Comparison of ENCODE assay signal across 21 cellular contexts in genomic region chr5:95244479-95244878, GRCh38. TPM values are rescaled to one million over a fixed set of nuclear protein-coding genes. Genes with fewer than 3 reads are reported as not detected.
DNase-seq lines count a peak whose midpoint lies in the region; ATAC-seq and TF ChIP-seq lines count a peak whose summit lies in the region.
"Had no signal": no experiment of that assay in that cellular context is flagged by ENCODE, and none has a peak within 500 bp of the region (broad histone marks: within the 10 kb centered on the region; RNA-seq: fewer than 3 reads in every experiment).

No MANE protein-coding gene starts in this region.

- in situ Hi-C loops in HAP-1 (cut with MboI; ENCODE audit: low sequenced_read_pairs), result no loop called here

- H3K9me3 ChIP-seq in WERI-Rb-1 (ENCODE audit: severe bottlenecking), result no peaks in the 10 kb centered on the region
- no peaks in the 10 kb centered on the region for H3K9me3 ChIP-seq in HAP-1
- no peaks in the 10 kb centered on the region for H3K9me3 ChIP-seq in breast epithelium
- H3K9me3 ChIP-seq: BLaER1, SJCRH30 had no signal

- no peak for TF ChIP-seq POLR2A in breast epithelium (IDR thresholded peaks at IDR 0.05)

- H3K27ac ChIP-seq in WERI-Rb-1 (0 out of 2 replicates have a peak overlapping the region, but pooled peaks have one; percentile 13), breast epithelium (no peak overlapping the region)
- H3K27ac ChIP-seq: BLaER1, PC-9, RWPE1, SJCRH30 had no signal

- TF ChIP-seq CTCF in WERI-Rb-1 (IDR thresholded peaks at IDR 0.05; ENCODE audit: low read depth, low read length), result 0 out of 2 replicates have a peak, but pooled peaks have one; percentile 20
- no peak for TF ChIP-seq CTCF in breast epithelium (IDR thresholded peaks at IDR 0.05)

- H3K36me3 ChIP-seq in WERI-Rb-1, result no peaks in the 10 kb centered on the region
- no peaks in the 10 kb centered on the region for H3K36me3 ChIP-seq in HAP-1 (replicated peaks)
- H3K36me3 ChIP-seq in breast epithelium, result no peaks in the 10 kb centered on the region
- H3K36me3 ChIP-seq: BLaER1, SJCRH30 had no signal

- peak overlapping the region; percentile 32 for H3K4me3 ChIP-seq in WERI-Rb-1 (ENCODE audit: low read depth, low read length)
- no peak overlapping the region for H3K4me3 ChIP-seq in HAP-1
- no peak overlapping the region for H3K4me3 ChIP-seq in breast epithelium
- H3K4me3 ChIP-seq: BLaER1, PC-9, SJCRH30 had no signal

- ATAC-seq in HG03354 (IDR thresholded peaks at IDR 0.05; ENCODE audit: poor library complexity, severe bottlenecking, unreplicated experiment), result no peak

- H3K27me3 ChIP-seq in WERI-Rb-1 (ENCODE audit: insufficient read depth, low read depth, severe bottlenecking) (no peaks in the 10 kb centered on the region), HAP-1 (ENCODE audit: low read depth) (no peaks in the 10 kb centered on the region), breast epithelium (peaks cover 0 to 3% of the 10 kb centered on the region in 2 donors)
- H3K27me3 ChIP-seq: BLaER1, SJCRH30 had no signal

- DNase-seq in NCI-H748 (lab: John Stamatoyannopoulos, UW; ENCODE audit: unreplicated experiment), result peak; percentile 48
- no peak for DNase-seq in NCI-H748 treated with DMSO at 0.1 percent for 48 hours (lab: John Stamatoyannopoulos, UW)
- peak; percentile 77 to 94 for DNase-seq in NCI-H524 (lab: John Stamatoyannopoulos, UW)
- peak; percentile 86 for DNase-seq in WERI-Rb-1
- no peak for DNase-seq in HAP-1 (ENCODE audit: low spot score in 2 of 2)
- no peak for DNase-seq in breast epithelium (ENCODE audit: low spot score in 2 of 2)
- no peak for DNase-seq in GM03348 (ENCODE audit: low spot score)
- DNase-seq: CD4-positive, alpha-beta memory T cell; DMS79 treated with DMSO at 0.1 percent for 48 hours; H7; Kasumi-1; MM.1S; NCI-H1092; NCI-H1436 treated with DMSO at 0.1 percent for 48 hours; NCI-H2081; NCI-H526 treated with DMSO at 0.1 percent for 48 hours; PC-9; SJCRH30 had no signal

- H3K4me1 ChIP-seq in HAP-1 (no peaks in the 10 kb centered on the region), breast epithelium (no peaks in the 10 kb centered on the region)
- H3K4me1 ChIP-seq: BLaER1, SJCRH30 had no signal

- intact Hi-C loops in breast epithelium (cut with DNase I; ENCODE audit: low total_unique reads), result no loop called here

RNA-seq across cellular contexts. Expression of gene MCTP1, which starts 40.4 kb away (rescaled TPM):
- total RNA-seq in breast epithelium, result 10 to 100 TPM; 22.8 to 57.8 (median 24.3) TPM

Comparison
In these comparisons a context has a peak if more than half of its experiments do, and no peak if none do; other contexts are left out.
1. DNase-seq: peak in NCI-H748 (single experiment), NCI-H524 (2 of 2) and WERI-Rb-1 (single experiment); none in NCI-H748 treated with DMSO at 0.1 percent for 48 hours (single experiment), HAP-1 (0 of 2), breast epithelium (0 of 2) and GM03348 (single experiment).